ENCODE assay signal across 8 cellular contexts in genomic region chr3:155078959-155079794, GRCh38. TPM values are rescaled to one million over a fixed set of nuclear protein-coding genes. Genes with fewer than 3 reads are reported as not detected.
A peak's percentile ranks its signal among the peaks of the same experiment; 100 is the strongest.
DNase-seq lines count a peak whose midpoint lies in the region; ATAC-seq and TF ChIP-seq lines count a peak whose summit lies in the region.

No MANE protein-coding gene starts in this region.

- H3T11ph ChIP-seq in H9 (ENCODE audit: low read length): no peak overlapping the region

- peaks cover 28 to 31% of the 10 kb centered on the region in 2 experiments for H3K4me1 Mint-ChIP-seq in H9
- no peaks in the 10 kb centered on the region for H3K4me1 Mint-ChIP-seq in activated T-helper 17 cell treated with anti-CD3 and anti-CD28 coated beads, Interleukin-2, amount 50 U/mL, for 72 hours
- H3K4me1 Mint-ChIP-seq in stimulated activated effector memory CD8-positive, alpha-beta T cell treated with anti-CD3 and anti-CD28 coated beads, Interleukin-12 subunit alpha, Interleukin-12 subunit beta, amount 100 ng/mL, for 72 hours: no peaks in the 10 kb centered on the region

- WGBS in H9 (ENCODE audit: extremely low coverage, insufficient read length, low lambda C conversion rate): no CpG with 5 or more reads among the region's 38 CpGs

- no peak overlapping the region for H2BK20ac ChIP-seq in H9 (ENCODE audit: low read depth, low read length, poor library complexity, severe bottlenecking)

- H3K14ac ChIP-seq in H9 (ENCODE audit: insufficient read depth, low read length): no peak overlapping the region

- H2BK120ac ChIP-seq in H9 (ENCODE audit: low read depth, low read length, poor library complexity, severe bottlenecking): no peak overlapping the region

- H3K9me3 Mint-ChIP-seq in H9: peaks cover 10% of the 10 kb centered on the region in 2 experiments; a peak in 3 of 5 replicates
- H3K9me3 Mint-ChIP-seq in activated T-helper 17 cell treated with anti-CD3 and anti-CD28 coated beads, Interleukin-2, amount 50 U/mL, for 72 hours: peaks cover 3% of the 10 kb centered on the region
- H3K9me3 Mint-ChIP-seq in stimulated activated effector memory CD8-positive, alpha-beta T cell treated with anti-CD3 and anti-CD28 coated beads, Interleukin-12 subunit alpha, Interleukin-12 subunit beta, amount 100 ng/mL, for 72 hours: peaks cover 9% of the 10 kb centered on the region

- no peaks in the 10 kb centered on the region; the same call in 1 of the 2 replicates for H3K4me1 ChIP-seq in H9 (ENCODE audit: insufficient read depth, low read length)
- peaks cover 17% of the 10 kb centered on the region for H3K4me1 ChIP-seq in iPS-18a (ENCODE audit: control insufficient read depth, low read depth, low read length)

- peak overlapping the region; percentile 83 for H3K4me2 ChIP-seq in H9 (ENCODE audit: insufficient read depth, insufficient read length, low read length)

- H3K27me3 Mint-ChIP-seq in H9 (ENCODE audit: low read depth): peaks cover 18% of the 10 kb centered on the region
- H3K27me3 Mint-ChIP-seq in activated T-helper 17 cell treated with anti-CD3 and anti-CD28 coated beads, Interleukin-2, amount 50 U/mL, for 72 hours: peaks cover 31% of the 10 kb centered on the region

- no peak for TF ChIP-seq POLR2A in erythroblast (IDR thresholded peaks at IDR 0.05; ENCODE audit: low read length)

- no peaks in the 10 kb centered on the region for H3K79me2 ChIP-seq in H9 (ENCODE audit: insufficient read depth, low read length)

- no peaks in the 10 kb centered on the region for H3K79me1 ChIP-seq in H9 (ENCODE audit: insufficient read depth, low read depth, low read length, poor library complexity, severe bottlenecking)

- H4K20me1 ChIP-seq in H9 (ENCODE audit: control insufficient read depth, insufficient read depth, insufficient read length): no peaks in the 10 kb centered on the region

- no peak overlapping the region for H2AK5ac ChIP-seq in H9 (ENCODE audit: insufficient read length, low read length)

- no peak overlapping the region for H3K56ac ChIP-seq in H9 (ENCODE audit: insufficient read length, low read depth, low read length)

- peak overlapping the region; percentile 74 for H3K4me3 ChIP-seq in iPS-18a (ENCODE audit: low read length)

- H2AFZ ChIP-seq in H9 (ENCODE audit: low read length): peak overlapping the region; percentile 94

- H3K36me3 ChIP-seq in iPS-18a (ENCODE audit: control insufficient read depth, low read depth, low read length): no peaks in the 10 kb centered on the region

- H4K8ac ChIP-seq in H9 (replicated peaks; ENCODE audit: insufficient read length, low read depth, low read length): no peak overlapping the region

- H2BK5ac ChIP-seq in H9 (ENCODE audit: insufficient read length, low read length): no peak overlapping the region

- H4K91ac ChIP-seq in H9 (ENCODE audit: insufficient read length, low read depth, low read length): no peak overlapping the region

- no peak overlapping the region for H3K18ac ChIP-seq in H9 (ENCODE audit: insufficient read length, low read depth, low read length)

- no peak for ATAC-seq in activated T-helper 17 cell treated with anti-CD3 and anti-CD28 coated beads, Interleukin-2, amount 50 U/mL, for 72 hours (replicated peaks)
- no peak for ATAC-seq in stimulated activated effector memory CD8-positive, alpha-beta T cell treated with anti-CD3 and anti-CD28 coated beads, Interleukin-12 subunit alpha, Interleukin-12 subunit beta, amount 100 ng/mL, for 72 hours
- ATAC-seq in HG03442 (IDR thresholded peaks at IDR 0.05; ENCODE audit: unreplicated experiment) (no peak), GM21515 (IDR thresholded peaks at IDR 0.05; ENCODE audit: unreplicated experiment) (no peak)

- H3K4ac ChIP-seq in H9 (ENCODE audit: low read depth, low read length): no peak overlapping the region

- no peak overlapping the region for H2BK12ac ChIP-seq in H9 (ENCODE audit: insufficient read length, low read depth, low read length)

- no peak overlapping the region for H4K5ac ChIP-seq in H9 (ENCODE audit: insufficient read length, low read depth, low read length)

- peak; percentile 46; the same call in 2 of the 3 replicates for TF ChIP-seq CTCF in H9 (conservative IDR thresholded peaks at IDR 0.05)

- DNase-seq in H9 (no peak), erythroblast (lab: John Stamatoyannopoulos, UW) (no peak), NOMO-1 treated with DMSO at 0.1 percent for 48 hours (lab: John Stamatoyannopoulos, UW; ENCODE audit: unreplicated experiment) (no peak)
- no peak for DNase-seq in stimulated activated effector memory CD8-positive, alpha-beta T cell treated with anti-CD3 and anti-CD28 coated beads, Interleukin-12 subunit alpha, Interleukin-12 subunit beta, amount 100 ng/mL, for 72 hours (ENCODE audit: low spot score in 2 of 2)

- no peaks in the 10 kb centered on the region for H3K9me3 ChIP-seq in H9 (ENCODE audit: control insufficient read depth, low read depth, low read length)
- no peaks in the 10 kb centered on the region for H3K9me3 ChIP-seq in iPS-18a (ENCODE audit: control insufficient read depth, low read depth, low read length)

- H2BK15ac ChIP-seq in H9 (ENCODE audit: low read depth, low read length): no peak overlapping the region

- no peak overlapping the region for H3K27ac ChIP-seq in H9 (ENCODE audit: insufficient read length, low read depth, low read length)
- no peak overlapping the region for H3K27ac ChIP-seq in iPS-18a (ENCODE audit: low read length)

- H3K23me2 ChIP-seq in H9 (ENCODE audit: insufficient read length, low read depth, low read length, poor library complexity, severe bottlenecking): peaks cover 18% of the 10 kb centered on the region

- peak overlapping the region; percentile 75 to 86 for H3K4me3 Mint-ChIP-seq in H9
- H3K4me3 Mint-ChIP-seq in activated T-helper 17 cell treated with anti-CD3 and anti-CD28 coated beads, Interleukin-2, amount 50 U/mL, for 72 hours: peak overlapping the region; percentile 40
- peak overlapping the region; percentile 39 for H3K4me3 Mint-ChIP-seq in stimulated activated effector memory CD8-positive, alpha-beta T cell treated with anti-CD3 and anti-CD28 coated beads, Interleukin-12 subunit alpha, Interleukin-12 subunit beta, amount 100 ng/mL, for 72 hours

- H3K23ac ChIP-seq in H9 (ENCODE audit: insufficient read length, low read depth, low read length): no peak overlapping the region

- peak overlapping the region in 1 of 3 experiments; percentile 53; a peak in 2 of 7 replicates for H3K27ac Mint-ChIP-seq in H9
- H3K27ac Mint-ChIP-seq in activated T-helper 17 cell treated with anti-CD3 and anti-CD28 coated beads, Interleukin-2, amount 50 U/mL, for 72 hours: no peak overlapping the region
- no peak overlapping the region for H3K27ac Mint-ChIP-seq in stimulated activated effector memory CD8-positive, alpha-beta T cell treated with anti-CD3 and anti-CD28 coated beads, Interleukin-12 subunit alpha, Interleukin-12 subunit beta, amount 100 ng/mL, for 72 hours

- H3K36me3 Mint-ChIP-seq in H9 (ENCODE audit: insufficient read depth in 1 of 3, low read depth in 3 of 3): peaks cover 0 to 9% (median 2%) of the 10 kb centered on the region in 3 experiments; a peak in 4 of 7 replicates
- no peaks in the 10 kb centered on the region for H3K36me3 Mint-ChIP-seq in activated T-helper 17 cell treated with anti-CD3 and anti-CD28 coated beads, Interleukin-2, amount 50 U/mL, for 72 hours (ENCODE audit: low read depth)
- H3K36me3 Mint-ChIP-seq in stimulated activated effector memory CD8-positive, alpha-beta T cell treated with anti-CD3 and anti-CD28 coated beads, Interleukin-12 subunit alpha, Interleukin-12 subunit beta, amount 100 ng/mL, for 72 hours: no peaks in the 10 kb centered on the region

- H3K27me3 ChIP-seq in H9 (ENCODE audit: insufficient read depth, low read length) (no peaks in the 10 kb centered on the region), iPS-18a (ENCODE audit: control insufficient read depth, insufficient read depth, low read length) (peaks cover 28% of the 10 kb centered on the region)

- H3K9ac ChIP-seq in H9 (ENCODE audit: extremely low read depth, insufficient read length, low read length) (peak overlapping the region; percentile 33), iPS-18a (ENCODE audit: low read length) (peak overlapping the region; percentile 57)

RNA-seq across cellular contexts. Expression of gene MME, which starts 0.9 kb away (rescaled TPM):
- 14.6 and 16.4 TPM in 2 replicates for total RNA-seq in H9 (2021)
- not detected for total RNA-seq in activated T-helper 17 cell treated with anti-CD3 and anti-CD28 coated beads, Interleukin-2, amount 50 U/mL, for 72 hours

Comparison
In these comparisons a context has a peak if more than half of its experiments do, and no peak if none do; other contexts are left out.
1. RNA of gene MME, which starts 0.9 kb away (total RNA-seq): 14.6 to 16.4 TPM in H9; not detected in activated T-helper 17 cell treated with anti-CD3 and anti-CD28 coated beads, Interleukin-2, amount 50 U/mL, for 72 hours; every median in the first group is over 10 times any median in the second.
2. Peak in every context shown above with its lines, with median percentiles within 50 percentile points of each other: H3K4me3 Mint-ChIP-seq.